ENCODE assay signal across 1 cellular context in the genomic region with DNA sequence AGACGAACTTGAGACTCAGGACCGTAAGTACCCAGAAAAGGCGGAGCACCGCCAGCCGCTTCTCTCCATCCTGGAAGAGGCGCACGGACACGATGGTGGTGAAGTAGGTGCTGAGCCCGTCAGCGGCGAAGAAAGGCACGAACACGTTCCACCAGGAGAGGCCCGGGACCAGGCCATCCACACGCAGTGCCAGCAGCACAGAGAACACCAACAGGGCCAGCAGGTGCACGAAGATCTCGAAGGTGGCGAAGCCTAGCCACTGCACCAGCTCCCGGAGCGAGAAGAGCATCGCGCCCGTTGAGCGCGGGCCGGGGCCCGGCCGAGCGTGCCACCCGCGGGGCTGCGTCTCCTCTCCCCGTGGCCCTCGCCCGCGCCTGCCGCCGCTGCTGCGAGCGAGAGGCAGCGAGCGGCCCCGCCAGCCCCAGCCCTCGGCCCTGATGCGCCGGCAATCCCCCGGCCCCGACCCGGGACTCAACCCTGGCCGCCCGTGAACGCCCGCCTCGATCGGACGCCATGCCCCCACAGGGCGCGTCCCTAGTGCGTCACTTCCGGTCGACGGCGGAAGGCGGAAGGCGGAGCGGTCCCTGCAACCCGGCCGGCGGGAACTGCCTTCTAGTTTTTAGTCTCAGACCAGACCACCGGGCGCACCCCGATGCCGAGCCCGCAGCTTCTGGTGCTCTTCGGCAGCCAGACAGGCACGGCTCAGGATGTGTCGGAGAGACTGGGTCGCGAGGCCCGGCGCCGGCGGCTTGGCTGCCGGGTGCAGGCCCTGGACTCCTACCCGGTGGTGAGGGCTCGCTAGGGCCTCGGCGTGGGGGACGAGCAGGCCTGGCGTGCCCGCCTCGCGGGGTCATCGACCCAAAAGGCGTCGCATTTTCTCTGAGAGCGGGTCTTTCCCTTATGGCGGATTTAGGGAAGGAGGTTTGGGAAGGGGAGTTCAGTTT.
TF ChIP-seq lines count a peak whose summit lies in the region.

A gene (plus strand): TSS at position 575 of the 944 bp plus-strand sequence. CDS start 78 bp downstream, at position 653.
A gene with protein sequence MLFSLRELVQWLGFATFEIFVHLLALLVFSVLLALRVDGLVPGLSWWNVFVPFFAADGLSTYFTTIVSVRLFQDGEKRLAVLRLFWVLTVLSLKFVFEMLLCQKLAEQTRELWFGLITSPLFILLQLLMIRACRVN (minus strand): TSS at position 523 of the 944 bp plus-strand sequence. CDS start 234 bp downstream, at position 289.

TF ChIP-seq in HEK293, 187 proteins besides CTCF, POLR2A, EP300 and RAD21 (continued from another document and continues in another):
- TF ChIP-seq, protein P1, sequence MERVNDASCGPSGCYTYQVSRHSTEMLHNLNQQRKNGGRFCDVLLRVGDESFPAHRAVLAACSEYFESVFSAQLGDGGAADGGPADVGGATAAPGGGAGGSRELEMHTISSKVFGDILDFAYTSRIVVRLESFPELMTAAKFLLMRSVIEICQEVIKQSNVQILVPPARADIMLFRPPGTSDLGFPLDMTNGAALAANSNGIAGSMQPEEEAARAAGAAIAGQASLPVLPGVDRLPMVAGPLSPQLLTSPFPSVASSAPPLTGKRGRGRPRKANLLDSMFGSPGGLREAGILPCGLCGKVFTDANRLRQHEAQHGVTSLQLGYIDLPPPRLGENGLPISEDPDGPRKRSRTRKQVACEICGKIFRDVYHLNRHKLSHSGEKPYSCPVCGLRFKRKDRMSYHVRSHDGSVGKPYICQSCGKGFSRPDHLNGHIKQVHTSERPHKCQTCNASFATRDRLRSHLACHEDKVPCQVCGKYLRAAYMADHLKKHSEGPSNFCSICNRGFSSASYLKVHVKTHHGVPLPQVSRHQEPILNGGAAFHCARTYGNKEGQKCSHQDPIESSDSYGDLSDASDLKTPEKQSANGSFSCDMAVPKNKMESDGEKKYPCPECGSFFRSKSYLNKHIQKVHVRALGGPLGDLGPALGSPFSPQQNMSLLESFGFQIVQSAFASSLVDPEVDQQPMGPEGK (tag by site-specific recombination; IDR thresholded peaks at IDR 0.05): peak; percentile 53; the same call in 1 of the 2 replicates
- TF ChIP-seq ZBTB17 (tag by site-specific recombination; IDR thresholded peaks at IDR 0.05): peak; percentile 77
- TF ChIP-seq ZNF394 (tag by site-specific recombination; IDR thresholded peaks at IDR 0.05; ENCODE audit: borderline replicate concordance): 0 out of 2 replicates have a peak, but pooled peaks have one; percentile 21
- no peak for TF ChIP-seq ZNF146 (tag by site-specific recombination; IDR thresholded peaks at IDR 0.05)
- TF ChIP-seq MYNN (tag by site-specific recombination; IDR thresholded peaks at IDR 0.05; ENCODE audit: borderline replicate concordance): no peak
- no peak for TF ChIP-seq ZNF16 (tag by site-specific recombination; IDR thresholded peaks at IDR 0.05; ENCODE audit: low read depth)
- peak; percentile 62; the same call in 1 of the 2 replicates for TF ChIP-seq ZNF76 (tag by site-specific recombination; IDR thresholded peaks at IDR 0.05; ENCODE audit: borderline replicate concordance, low read depth)
- TF ChIP-seq, protein P2, sequence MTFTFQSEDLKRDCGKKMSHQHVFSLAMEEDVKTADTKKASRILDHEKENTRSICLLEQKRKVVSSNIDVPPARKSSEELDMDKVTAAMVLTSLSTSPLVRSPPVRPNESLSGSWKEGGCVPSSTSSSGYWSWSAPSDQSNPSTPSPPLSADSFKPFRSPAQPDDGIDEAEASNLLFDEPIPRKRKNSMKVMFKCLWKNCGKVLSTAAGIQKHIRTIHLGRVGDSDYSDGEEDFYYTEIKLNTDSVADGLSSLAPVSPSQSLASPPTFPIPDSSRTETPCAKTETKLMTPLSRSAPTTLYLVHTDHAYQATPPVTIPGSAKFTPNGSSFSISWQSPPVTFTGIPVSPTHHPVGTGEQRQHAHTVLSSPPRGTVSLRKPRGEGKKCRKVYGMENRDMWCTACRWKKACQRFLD (tag by site-specific recombination; IDR thresholded peaks at IDR 0.05): peak; percentile 96
- peak; percentile 71 for TF ChIP-seq KLF8 (tag by site-specific recombination; IDR thresholded peaks at IDR 0.05)
- 0 out of 2 replicates have a peak, but pooled peaks have one; percentile 49 for TF ChIP-seq ZNF610 (tag by site-specific recombination; IDR thresholded peaks at IDR 0.05; ENCODE audit: borderline replicate concordance)
- peak; percentile 58 for TF ChIP-seq GLIS2 (tag by site-specific recombination; IDR thresholded peaks at IDR 0.05)
- TF ChIP-seq, protein P3, sequence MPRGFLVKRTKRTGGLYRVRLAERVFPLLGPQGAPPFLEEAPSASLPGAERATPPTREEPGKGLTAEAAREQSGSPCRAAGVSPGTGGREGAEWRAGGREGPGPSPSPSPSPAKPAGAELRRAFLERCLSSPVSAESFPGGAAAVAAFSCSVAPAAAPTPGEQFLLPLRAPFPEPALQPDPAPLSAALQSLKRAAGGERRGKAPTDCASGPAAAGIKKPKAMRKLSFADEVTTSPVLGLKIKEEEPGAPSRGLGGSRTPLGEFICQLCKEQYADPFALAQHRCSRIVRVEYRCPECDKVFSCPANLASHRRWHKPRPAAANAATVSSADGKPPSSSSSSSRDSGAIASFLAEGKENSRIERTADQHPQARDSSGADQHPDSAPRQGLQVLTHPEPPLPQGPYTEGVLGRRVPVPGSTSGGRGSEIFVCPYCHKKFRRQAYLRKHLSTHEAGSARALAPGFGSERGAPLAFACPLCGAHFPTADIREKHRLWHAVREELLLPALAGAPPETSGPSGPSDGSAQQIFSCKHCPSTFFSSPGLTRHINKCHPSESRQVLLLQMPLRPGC (tag by site-specific recombination; IDR thresholded peaks at IDR 0.05): peak; percentile 19; the same call in 1 of the 2 replicates
- TF ChIP-seq, protein P4, sequence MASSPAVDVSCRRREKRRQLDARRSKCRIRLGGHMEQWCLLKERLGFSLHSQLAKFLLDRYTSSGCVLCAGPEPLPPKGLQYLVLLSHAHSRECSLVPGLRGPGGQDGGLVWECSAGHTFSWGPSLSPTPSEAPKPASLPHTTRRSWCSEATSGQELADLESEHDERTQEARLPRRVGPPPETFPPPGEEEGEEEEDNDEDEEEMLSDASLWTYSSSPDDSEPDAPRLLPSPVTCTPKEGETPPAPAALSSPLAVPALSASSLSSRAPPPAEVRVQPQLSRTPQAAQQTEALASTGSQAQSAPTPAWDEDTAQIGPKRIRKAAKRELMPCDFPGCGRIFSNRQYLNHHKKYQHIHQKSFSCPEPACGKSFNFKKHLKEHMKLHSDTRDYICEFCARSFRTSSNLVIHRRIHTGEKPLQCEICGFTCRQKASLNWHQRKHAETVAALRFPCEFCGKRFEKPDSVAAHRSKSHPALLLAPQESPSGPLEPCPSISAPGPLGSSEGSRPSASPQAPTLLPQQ (tag by site-specific recombination; IDR thresholded peaks at IDR 0.05): peak; percentile 44; the same call in 1 of the 2 replicates
- peak; percentile 24; the same call in 1 of the 2 replicates for TF ChIP-seq ZBTB48 (tag by site-specific recombination; IDR thresholded peaks at IDR 0.05)
- TF ChIP-seq SP2 (tag by site-specific recombination; IDR thresholded peaks at IDR 0.05): peak; percentile 88
- TF ChIP-seq ZNF596 (tag by site-specific recombination; IDR thresholded peaks at IDR 0.05): peak; percentile 42; the same call in 1 of the 2 replicates
- peak; percentile 82 for TF ChIP-seq YY2 (tag by site-specific recombination; IDR thresholded peaks at IDR 0.05)
- TF ChIP-seq ZSCAN23 (tag by site-specific recombination; IDR thresholded peaks at IDR 0.05): peak; percentile 49; the same call in 1 of the 2 replicates
- TF ChIP-seq, protein P5, sequence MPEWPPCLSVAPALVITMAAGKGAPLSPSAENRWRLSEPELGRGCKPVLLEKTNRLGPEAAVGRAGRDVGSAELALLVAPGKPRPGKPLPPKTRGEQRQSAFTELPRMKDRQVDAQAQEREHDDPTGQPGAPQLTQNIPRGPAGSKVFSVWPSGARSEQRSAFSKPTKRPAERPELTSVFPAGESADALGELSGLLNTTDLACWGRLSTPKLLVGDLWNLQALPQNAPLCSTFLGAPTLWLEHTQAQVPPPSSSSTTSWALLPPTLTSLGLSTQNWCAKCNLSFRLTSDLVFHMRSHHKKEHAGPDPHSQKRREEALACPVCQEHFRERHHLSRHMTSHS (tag by site-specific recombination; IDR thresholded peaks at IDR 0.05): no peak
- peak; percentile 64; the same call in 1 of the 2 replicates for TF ChIP-seq ZSCAN30 (tag by site-specific recombination; IDR thresholded peaks at IDR 0.05)
- TF ChIP-seq, protein P6, sequence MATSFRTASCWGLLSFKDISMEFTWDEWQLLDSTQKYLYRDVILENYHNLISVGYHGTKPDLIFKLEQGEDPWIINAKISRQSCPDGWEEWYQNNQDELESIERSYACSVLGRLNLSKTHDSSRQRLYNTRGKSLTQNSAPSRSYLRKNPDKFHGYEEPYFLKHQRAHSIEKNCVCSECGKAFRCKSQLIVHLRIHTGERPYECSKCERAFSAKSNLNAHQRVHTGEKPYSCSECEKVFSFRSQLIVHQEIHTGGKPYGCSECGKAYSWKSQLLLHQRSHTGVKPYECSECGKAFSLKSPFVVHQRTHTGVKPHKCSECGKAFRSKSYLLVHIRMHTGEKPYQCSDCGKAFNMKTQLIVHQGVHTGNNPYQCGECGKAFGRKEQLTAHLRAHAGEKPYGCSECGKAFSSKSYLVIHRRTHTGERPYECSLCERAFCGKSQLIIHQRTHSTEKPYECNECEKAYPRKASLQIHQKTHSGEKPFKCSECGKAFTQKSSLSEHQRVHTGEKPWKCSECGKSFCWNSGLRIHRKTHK (tag by site-specific recombination; IDR thresholded peaks at IDR 0.05): no peak
- TF ChIP-seq HOXC10 (CRISPR knock-in tag; IDR thresholded peaks at IDR 0.05): 0 out of 2 replicates have a peak, but pooled peaks have one; percentile 53
- no peak for TF ChIP-seq ZNF626 (tag by site-specific recombination; IDR thresholded peaks at IDR 0.05)
- peak; percentile 33; the same call in 1 of the 2 replicates for TF ChIP-seq KLF1 (tag by site-specific recombination; IDR thresholded peaks at IDR 0.05)
- TF ChIP-seq, protein P7, sequence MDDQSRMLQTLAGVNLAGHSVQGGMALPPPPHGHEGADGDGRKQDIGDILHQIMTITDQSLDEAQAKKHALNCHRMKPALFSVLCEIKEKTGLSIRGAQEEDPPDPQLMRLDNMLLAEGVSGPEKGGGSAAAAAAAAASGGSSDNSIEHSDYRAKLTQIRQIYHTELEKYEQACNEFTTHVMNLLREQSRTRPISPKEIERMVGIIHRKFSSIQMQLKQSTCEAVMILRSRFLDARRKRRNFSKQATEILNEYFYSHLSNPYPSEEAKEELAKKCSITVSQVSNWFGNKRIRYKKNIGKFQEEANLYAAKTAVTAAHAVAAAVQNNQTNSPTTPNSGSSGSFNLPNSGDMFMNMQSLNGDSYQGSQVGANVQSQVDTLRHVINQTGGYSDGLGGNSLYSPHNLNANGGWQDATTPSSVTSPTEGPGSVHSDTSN (CRISPR knock-in tag; IDR thresholded peaks at IDR 0.05): peak; percentile 97
- TF ChIP-seq ZNF600 (tag by site-specific recombination; IDR thresholded peaks at IDR 0.05): peak; percentile 71
- TF ChIP-seq ZNF239 (tag by site-specific recombination; IDR thresholded peaks at IDR 0.05): no peak
- no peak for TF ChIP-seq ZNF585B (tag by site-specific recombination; IDR thresholded peaks at IDR 0.05)
- TF ChIP-seq ZXDB (tag by site-specific recombination; IDR thresholded peaks at IDR 0.05): peak; percentile 95
- peak; percentile 90 for TF ChIP-seq YY1 (tag by site-specific recombination; IDR thresholded peaks at IDR 0.05)
- TF ChIP-seq KLF9 (tag by site-specific recombination; IDR thresholded peaks at IDR 0.05; ENCODE audit: low read depth): 0 out of 2 replicates have a peak, but pooled peaks have one; percentile 18
- no peak for TF ChIP-seq FEZF1 (tag by site-specific recombination; IDR thresholded peaks at IDR 0.05)
- TF ChIP-seq ZNF221 (tag by site-specific recombination; IDR thresholded peaks at IDR 0.05; ENCODE audit: borderline replicate concordance): no peak
- peak; percentile 78 for TF ChIP-seq ZBTB8A (tag by site-specific recombination; IDR thresholded peaks at IDR 0.05)
- TF ChIP-seq ZNF155 (tag by site-specific recombination; IDR thresholded peaks at IDR 0.05): no peak
- peak; percentile 53; the same call in 1 of the 2 replicates for TF ChIP-seq GLIS1 (tag by site-specific recombination; IDR thresholded peaks at IDR 0.05)
- TF ChIP-seq, protein P8, sequence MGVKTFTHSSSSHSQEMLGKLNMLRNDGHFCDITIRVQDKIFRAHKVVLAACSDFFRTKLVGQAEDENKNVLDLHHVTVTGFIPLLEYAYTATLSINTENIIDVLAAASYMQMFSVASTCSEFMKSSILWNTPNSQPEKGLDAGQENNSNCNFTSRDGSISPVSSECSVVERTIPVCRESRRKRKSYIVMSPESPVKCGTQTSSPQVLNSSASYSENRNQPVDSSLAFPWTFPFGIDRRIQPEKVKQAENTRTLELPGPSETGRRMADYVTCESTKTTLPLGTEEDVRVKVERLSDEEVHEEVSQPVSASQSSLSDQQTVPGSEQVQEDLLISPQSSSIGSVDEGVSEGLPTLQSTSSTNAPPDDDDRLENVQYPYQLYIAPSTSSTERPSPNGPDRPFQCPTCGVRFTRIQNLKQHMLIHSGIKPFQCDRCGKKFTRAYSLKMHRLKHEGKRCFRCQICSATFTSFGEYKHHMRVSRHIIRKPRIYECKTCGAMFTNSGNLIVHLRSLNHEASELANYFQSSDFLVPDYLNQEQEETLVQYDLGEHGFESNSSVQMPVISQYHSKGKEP (tag by site-specific recombination; IDR thresholded peaks at IDR 0.05): peak; percentile 36; the same call in 1 of the 2 replicates
- TF ChIP-seq ZBTB21 (tag by site-specific recombination; IDR thresholded peaks at IDR 0.05): peak; percentile 25; the same call in 1 of the 2 replicates
- TF ChIP-seq ZNF341 (tag by site-specific recombination; IDR thresholded peaks at IDR 0.05; ENCODE audit: low read depth): 0 out of 2 replicates have a peak, but pooled peaks have one; percentile 9
- TF ChIP-seq, protein P9, sequence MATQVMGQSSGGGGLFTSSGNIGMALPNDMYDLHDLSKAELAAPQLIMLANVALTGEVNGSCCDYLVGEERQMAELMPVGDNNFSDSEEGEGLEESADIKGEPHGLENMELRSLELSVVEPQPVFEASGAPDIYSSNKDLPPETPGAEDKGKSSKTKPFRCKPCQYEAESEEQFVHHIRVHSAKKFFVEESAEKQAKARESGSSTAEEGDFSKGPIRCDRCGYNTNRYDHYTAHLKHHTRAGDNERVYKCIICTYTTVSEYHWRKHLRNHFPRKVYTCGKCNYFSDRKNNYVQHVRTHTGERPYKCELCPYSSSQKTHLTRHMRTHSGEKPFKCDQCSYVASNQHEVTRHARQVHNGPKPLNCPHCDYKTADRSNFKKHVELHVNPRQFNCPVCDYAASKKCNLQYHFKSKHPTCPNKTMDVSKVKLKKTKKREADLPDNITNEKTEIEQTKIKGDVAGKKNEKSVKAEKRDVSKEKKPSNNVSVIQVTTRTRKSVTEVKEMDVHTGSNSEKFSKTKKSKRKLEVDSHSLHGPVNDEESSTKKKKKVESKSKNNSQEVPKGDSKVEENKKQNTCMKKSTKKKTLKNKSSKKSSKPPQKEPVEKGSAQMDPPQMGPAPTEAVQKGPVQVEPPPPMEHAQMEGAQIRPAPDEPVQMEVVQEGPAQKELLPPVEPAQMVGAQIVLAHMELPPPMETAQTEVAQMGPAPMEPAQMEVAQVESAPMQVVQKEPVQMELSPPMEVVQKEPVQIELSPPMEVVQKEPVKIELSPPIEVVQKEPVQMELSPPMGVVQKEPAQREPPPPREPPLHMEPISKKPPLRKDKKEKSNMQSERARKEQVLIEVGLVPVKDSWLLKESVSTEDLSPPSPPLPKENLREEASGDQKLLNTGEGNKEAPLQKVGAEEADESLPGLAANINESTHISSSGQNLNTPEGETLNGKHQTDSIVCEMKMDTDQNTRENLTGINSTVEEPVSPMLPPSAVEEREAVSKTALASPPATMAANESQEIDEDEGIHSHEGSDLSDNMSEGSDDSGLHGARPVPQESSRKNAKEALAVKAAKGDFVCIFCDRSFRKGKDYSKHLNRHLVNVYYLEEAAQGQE (tag by site-specific recombination; IDR thresholded peaks at IDR 0.05): peak; percentile 16; the same call in 1 of the 2 replicates
